Comparison of ENCODE assay signal across 17 cellular contexts in genomic region chr3:142188846-142189245, GRCh38. TPM values are rescaled to one million over a fixed set of nuclear protein-coding genes. Genes with fewer than 3 reads are reported as not detected.
DNase-seq lines count a peak whose midpoint lies in the region; ATAC-seq, FAIRE-seq and TF ChIP-seq lines count a peak whose summit lies in the region.
"Had no signal": no experiment of that assay in that cellular context is flagged by ENCODE, and none has a peak within 500 bp of the region (broad histone marks: within the 10 kb centered on the region; RNA-seq: fewer than 3 reads in every experiment).

No MANE protein-coding gene starts in this region.

- H3K27ac ChIP-seq in cardiac muscle cell (peak overlapping the region; percentile 40), right atrium auricular region (no peak overlapping the region)
- H3K27ac ChIP-seq: BLaER1 treated with 17β-estradiol and CSF1 and Interleukin-3, amounts not matched to agents 10 nM and 100 nM had no signal

- no peaks in the 10 kb centered on the region for H3K9me3 Mint-ChIP-seq in immature natural killer cell
- no peaks in the 10 kb centered on the region for H3K9me3 Mint-ChIP-seq in stimulated activated memory B cell treated with anti-CD40 and anti-IgM and Interleukin-4, amounts not matched to agents 10 μg/mL and 1 μg/mL and 100 μg/mL, for 72 hours
- H3K9me3 Mint-ChIP-seq: CD8-positive, alpha-beta T cell; H9 had no signal

- DNase-seq in cardiac muscle cell (ENCODE audit: low read depth in 1 of 2, low spot score in 1 of 2): peak; percentile 24 to 42
- no peak for DNase-seq in right atrium auricular region (ENCODE audit: low spot score)
- peak; percentile 15 for DNase-seq in dermis blood vessel endothelial cell
- DNase-seq in immature natural killer cell: no peak
- no peak for DNase-seq in frontal cortex (ENCODE audit: low spot score in 2 of 2)
- no peak for DNase-seq in activated naive CD4-positive, alpha-beta T cell (lab: John Stamatoyannopoulos, UW)
- DNase-seq: 8988T; Calu3; CD8-positive, alpha-beta T cell; DMS79 treated with DMSO at 0.1 percent for 48 hours; GF-D8; GOT3; H9 had no signal

- H3K27me3 Mint-ChIP-seq in immature natural killer cell (ENCODE audit: low read depth in 3 of 3): no peaks in the 10 kb centered on the region
- H3K27me3 Mint-ChIP-seq in stimulated activated memory B cell treated with anti-CD40 and anti-IgM and Interleukin-4, amounts not matched to agents 10 μg/mL and 1 μg/mL and 100 μg/mL, for 72 hours: no peaks in the 10 kb centered on the region
- H3K27me3 Mint-ChIP-seq: B cell had no signal

- no peak overlapping the region for H3K4me3 Mint-ChIP-seq in immature natural killer cell
- no peak overlapping the region for H3K4me3 Mint-ChIP-seq in stimulated activated memory B cell treated with anti-CD40 and anti-IgM and Interleukin-4, amounts not matched to agents 10 μg/mL and 1 μg/mL and 100 μg/mL, for 72 hours
- H3K4me3 Mint-ChIP-seq: B cell; CD8-positive, alpha-beta T cell; H9 had no signal

- H3K4me1 ChIP-seq in cardiac muscle cell (ENCODE audit: low read depth): peaks cover 13% of the 10 kb centered on the region
- peaks cover 0 to 9% of the 10 kb centered on the region in 2 donors for H3K4me1 ChIP-seq in right atrium auricular region
- H3K4me1 ChIP-seq: BLaER1 treated with 17β-estradiol and CSF1 and Interleukin-3, amounts not matched to agents 10 nM and 100 nM had no signal

- no peaks in the 10 kb centered on the region for H3K36me3 ChIP-seq in cardiac muscle cell
- H3K36me3 ChIP-seq in right atrium auricular region: peaks cover 6% of the 10 kb centered on the region

- peaks cover 20 to 42% of the 10 kb centered on the region in 2 donors for H3K4me1 Mint-ChIP-seq in immature natural killer cell
- no peaks in the 10 kb centered on the region for H3K4me1 Mint-ChIP-seq in stimulated activated memory B cell treated with anti-CD40 and anti-IgM and Interleukin-4, amounts not matched to agents 10 μg/mL and 1 μg/mL and 100 μg/mL, for 72 hours
- H3K4me1 Mint-ChIP-seq: B cell, H9 had no signal

- H3K27ac Mint-ChIP-seq in immature natural killer cell: peak overlapping the region in 5 of 6 donors; percentile 17 to 91 (median 80)
- no peak overlapping the region for H3K27ac Mint-ChIP-seq in stimulated activated memory B cell treated with anti-CD40 and anti-IgM and Interleukin-4, amounts not matched to agents 10 μg/mL and 1 μg/mL and 100 μg/mL, for 72 hours
- H3K27ac Mint-ChIP-seq: B cell; CD8-positive, alpha-beta T cell; H9 had no signal

- ATAC-seq in stimulated activated memory B cell treated with anti-CD40 and anti-IgM and Interleukin-4, amounts not matched to agents 10 μg/mL and 1 μg/mL and 100 μg/mL, for 72 hours: no peak
- ATAC-seq: CD8-positive, alpha-beta T cell; HepG2 had no signal

- TF ChIP-seq CTCF in cardiac muscle cell (IDR thresholded peaks at IDR 0.05; ENCODE audit: low read depth, low read length) (no peak), right atrium auricular region (IDR thresholded peaks at IDR 0.05) (no peak)

- peaks cover 31 to 40% (median 33%) of the 10 kb centered on the region in 3 donors for H3K36me3 Mint-ChIP-seq in immature natural killer cell
- H3K36me3 Mint-ChIP-seq in stimulated activated memory B cell treated with anti-CD40 and anti-IgM and Interleukin-4, amounts not matched to agents 10 μg/mL and 1 μg/mL and 100 μg/mL, for 72 hours: peaks cover 24% of the 10 kb centered on the region

- H3K4me3 ChIP-seq in cardiac muscle cell (no peak overlapping the region), right atrium auricular region (no peak overlapping the region)
- H3K4me3 ChIP-seq: BLaER1 treated with 17β-estradiol and CSF1 and Interleukin-3, amounts not matched to agents 10 nM and 100 nM had no signal

- no peaks in the 10 kb centered on the region for H3K9me3 ChIP-seq in cardiac muscle cell (ENCODE audit: low read depth)
- H3K9me3 ChIP-seq in right atrium auricular region: no peaks in the 10 kb centered on the region
- H3K9me3 ChIP-seq: BLaER1 treated with 17β-estradiol and CSF1 and Interleukin-3, amounts not matched to agents 10 nM and 100 nM had no signal

- FAIRE-seq in frontal cortex (lab: Jason Lieb, UNC): no peak
- FAIRE-seq: HepG2 had no signal

- H3K27me3 ChIP-seq in cardiac muscle cell: no peaks in the 10 kb centered on the region
- no peaks in the 10 kb centered on the region for H3K27me3 ChIP-seq in right atrium auricular region
- H3K27me3 ChIP-seq: BLaER1 treated with 17β-estradiol and CSF1 and Interleukin-3, amounts not matched to agents 10 nM and 100 nM had no signal

RNA-seq across cellular contexts. Expression of gene GK5, which starts 36.5 kb away (rescaled TPM):
- total RNA-seq in cardiac muscle cell (11.6 and 23.2 TPM in 2 replicates), right atrium auricular region (1 to 10 TPM; 6.4 to 7.1 TPM), dermis blood vessel endothelial cell (6.5 and 8.8 TPM in 2 replicates), frontal cortex (15.9 TPM)
- polyA plus RNA-seq in cardiac muscle cell (7.4 and 13.4 TPM in 2 replicates), immature natural killer cell (10 to 100 TPM; 14.1 to 32.9 (median 24.2) TPM)

RNA-seq across cellular contexts. Expression of gene TFDP2, which starts 39.5 kb away (rescaled TPM):
- total RNA-seq in cardiac muscle cell (60.8 and 66.2 TPM in 2 replicates), right atrium auricular region (10 to 100 TPM; 30.2 to 59.3 TPM), dermis blood vessel endothelial cell (23.5 and 32.0 TPM in 2 replicates), frontal cortex (42.0 TPM)
- polyA plus RNA-seq in cardiac muscle cell (95.2 and 136 TPM in 2 replicates), immature natural killer cell (100 to 1,000 TPM in 1 of 3 donors, 10 to 100 TPM in 2; 53.5 to 142 (median 96.2) TPM)

Comparison
In these comparisons a context has a peak if more than half of its experiments do, and no peak if none do; other contexts are left out.
1. DNase-seq: peak in cardiac muscle cell (2 of 2) and dermis blood vessel endothelial cell (single experiment); none in right atrium auricular region (single experiment), immature natural killer cell (0 of 3), frontal cortex (0 of 2) and activated naive CD4-positive, alpha-beta T cell (0 of 4).